Comparison of ENCODE assay signal across 23 cellular contexts in genomic region chr10:52895066-52895465, GRCh38.
"Had no signal": no experiment of that assay in that cellular context is flagged by ENCODE, and none has a peak within 500 bp of the region (broad histone marks: within the 10 kb centered on the region; RNA-seq: fewer than 3 reads in every experiment).

No MANE protein-coding gene starts in this region.

- H3K27ac Mint-ChIP-seq: activated CD4-positive, alpha-beta memory T cell treated with anti-CD3 and anti-CD28 coated beads, Interleukin-2, amount 10 ng/mL, durations not matched to agents 7 days and 5 days; activated CD4-positive, alpha-beta T cell treated with anti-CD3 and anti-CD28 coated beads, Interleukin-2, amount 10 ng/mL, durations not matched to agents 24 days and 14 days; activated naive CD4-positive, alpha-beta T cell treated with anti-CD3 and anti-CD28 coated beads for 36 hours; activated naive CD8-positive, alpha-beta T cell treated with anti-CD3 and anti-CD28 coated beads, Interleukin-2, amount 10 ng/mL, durations not matched to agents 7 days and 5 days; activated T-cell treated with anti-CD3 and anti-CD28 coated beads, Interleukin-2, amount 50 U/mL, for 72 hours; natural killer cell treated with Interleukin-12 subunit alpha and Interleukin-12 subunit beta and Interleukin-15 and Interleukin-18, amount 100 ng/mL, for 72 hours; T-helper 1 cell treated with Interleukin-12 subunit alpha and Interleukin-12 subunit beta and Interleukin-4 antibody, amounts not matched to agents 30 μg/mL and 1 μg/mL, for 36 hours had no signal

- H3K4me3 Mint-ChIP-seq: activated CD4-positive, alpha-beta memory T cell treated with anti-CD3 and anti-CD28 coated beads, Interleukin-2, amount 10 ng/mL, durations not matched to agents 7 days and 5 days; activated CD4-positive, alpha-beta T cell treated with anti-CD3 and anti-CD28 coated beads, Interleukin-2, amount 10 ng/mL, durations not matched to agents 24 days and 14 days; activated naive CD4-positive, alpha-beta T cell treated with anti-CD3 and anti-CD28 coated beads for 36 hours; activated naive CD8-positive, alpha-beta T cell treated with anti-CD3 and anti-CD28 coated beads, Interleukin-2, amount 10 ng/mL, durations not matched to agents 7 days and 5 days; activated T-cell treated with anti-CD3 and anti-CD28 coated beads, Interleukin-2, amount 50 U/mL, for 72 hours; natural killer cell treated with Interleukin-12 subunit alpha and Interleukin-12 subunit beta and Interleukin-15 and Interleukin-18, amount 100 ng/mL, for 72 hours; T-helper 1 cell treated with Interleukin-12 subunit alpha and Interleukin-12 subunit beta and Interleukin-4 antibody, amounts not matched to agents 30 μg/mL and 1 μg/mL, for 36 hours had no signal

- H3K4me1 ChIP-seq: pancreas, sigmoid colon, upper lobe of left lung had no signal

- H3K36me3 ChIP-seq: pancreas, sigmoid colon, thoracic aorta, upper lobe of left lung had no signal

- H3K27me3 Mint-ChIP-seq: activated CD4-positive, alpha-beta memory T cell treated with anti-CD3 and anti-CD28 coated beads, Interleukin-2, amount 10 ng/mL, durations not matched to agents 7 days and 5 days; activated CD4-positive, alpha-beta T cell treated with anti-CD3 and anti-CD28 coated beads, Interleukin-2, amount 10 ng/mL, durations not matched to agents 24 days and 14 days; activated naive CD8-positive, alpha-beta T cell treated with anti-CD3 and anti-CD28 coated beads, Interleukin-2, amount 10 ng/mL, durations not matched to agents 7 days and 5 days; natural killer cell treated with Interleukin-12 subunit alpha and Interleukin-12 subunit beta and Interleukin-15 and Interleukin-18, amount 100 ng/mL, for 72 hours had no signal

- H3K27ac ChIP-seq: pancreas, sigmoid colon, thoracic aorta, upper lobe of left lung had no signal

- H3K4me3 ChIP-seq: pancreas, sigmoid colon, smooth muscle cell, thoracic aorta, upper lobe of left lung had no signal

- H3K27me3 ChIP-seq: pancreas, sigmoid colon, upper lobe of left lung had no signal

- H3K9me3 Mint-ChIP-seq: activated CD4-positive, alpha-beta T cell treated with anti-CD3 and anti-CD28 coated beads, Interleukin-2, amount 10 ng/mL, durations not matched to agents 24 days and 14 days; activated naive CD8-positive, alpha-beta T cell treated with anti-CD3 and anti-CD28 coated beads, Interleukin-2, amount 10 ng/mL, durations not matched to agents 7 days and 5 days; T-helper 1 cell treated with Interleukin-12 subunit alpha and Interleukin-12 subunit beta and Interleukin-4 antibody, amounts not matched to agents 30 μg/mL and 1 μg/mL, for 36 hours had no signal

- DNase-seq: activated CD4-positive, alpha-beta memory T cell treated with anti-CD3 and anti-CD28 coated beads, Interleukin-2, amount 10 ng/mL, durations not matched to agents 7 days and 5 days; activated CD4-positive, alpha-beta T cell treated with anti-CD3 and anti-CD28 coated beads, Interleukin-2, amount 10 ng/mL, durations not matched to agents 24 days and 14 days; activated effector memory CD4-positive, alpha-beta T cell treated with Interleukin-2 at 50 U/mL for 16 hours; activated naive CD4-positive, alpha-beta T cell treated with anti-CD3 and anti-CD28 coated beads for 36 hours; activated naive CD8-positive, alpha-beta T cell treated with anti-CD3 and anti-CD28 coated beads, Interleukin-2, amount 10 ng/mL, durations not matched to agents 7 days and 5 days; activated T-cell treated with anti-CD3 and anti-CD28 coated beads, Interleukin-2, amount 50 U/mL, for 72 hours; amniotic stem cell; dermis blood vessel endothelial cell; effector CD8-positive, alpha-beta T cell; foreskin melanocyte; hippocampal formation; left ventricle myocardium superior; pancreas; sigmoid colon; stimulated activated CD4-positive, alpha-beta T cell treated with anti-CD3 and anti-CD28 coated beads, Interleukin-2, amount 100 ng/mL, for 48 hours; stimulated activated naive CD4-positive, alpha-beta T cell treated with Interleukin-2 at 50 U/mL for 16 hours; T1000; upper lobe of left lung had no signal

- H3K4me1 Mint-ChIP-seq: activated CD4-positive, alpha-beta memory T cell treated with anti-CD3 and anti-CD28 coated beads, Interleukin-2, amount 10 ng/mL, durations not matched to agents 7 days and 5 days; activated CD4-positive, alpha-beta T cell treated with anti-CD3 and anti-CD28 coated beads, Interleukin-2, amount 10 ng/mL, durations not matched to agents 24 days and 14 days; activated naive CD8-positive, alpha-beta T cell treated with anti-CD3 and anti-CD28 coated beads, Interleukin-2, amount 10 ng/mL, durations not matched to agents 7 days and 5 days had no signal

- ATAC-seq: activated CD4-positive, CD25-positive, alpha-beta regulatory T cell treated with anti-CD3 and anti-CD28 coated beads, Interleukin-2, amount 50 U/mL, for 24 hours; activated T-cell treated with anti-CD3 and anti-CD28 coated beads, Interleukin-2, amount 50 U/mL, for 72 hours; left ventricle myocardium superior; natural killer cell treated with Interleukin-12 subunit alpha and Interleukin-12 subunit beta and Interleukin-15 and Interleukin-18, amount 100 ng/mL, for 72 hours; pancreas had no signal

- H3K36me3 Mint-ChIP-seq: activated naive CD8-positive, alpha-beta T cell treated with anti-CD3 and anti-CD28 coated beads, Interleukin-2, amount 10 ng/mL, durations not matched to agents 7 days and 5 days; natural killer cell treated with Interleukin-12 subunit alpha and Interleukin-12 subunit beta and Interleukin-15 and Interleukin-18, amount 100 ng/mL, for 72 hours had no signal

- H3K9me3 ChIP-seq: pancreas, sigmoid colon, thoracic aorta, upper lobe of left lung had no signal
